13 cellular contexts compared by ENCODE assay signal in genomic region chr9:31323726-31324444, GRCh38.
A peak's percentile ranks its signal among the peaks of the same experiment; 100 is the strongest.
DNase-seq lines count a peak whose midpoint lies in the region; ATAC-seq, FAIRE-seq and TF ChIP-seq lines count a peak whose summit lies in the region.
"Had no signal": no experiment of that assay in that cellular context is flagged by ENCODE, and none has a peak within 500 bp of the region (broad histone marks: within the 10 kb centered on the region; RNA-seq: fewer than 3 reads in every experiment).

No MANE protein-coding gene starts in this region.

- no peak overlapping the region for H3K14ac ChIP-seq in mesenchymal stem cell (ENCODE audit: low read length in 2 of 2)

- peaks cover 3% of the 10 kb centered on the region for H3K36me3 Mint-ChIP-seq in activated naive CD4-positive, alpha-beta T cell treated with anti-CD3 and anti-CD28 coated beads, Interleukin-2, amount 10 ng/mL, durations not matched to agents 7 days and 5 days
- peaks cover 6% of the 10 kb centered on the region; the same call in 1 of the 2 replicates for H3K36me3 Mint-ChIP-seq in HFFc6 (ENCODE audit: low read depth)
- H3K36me3 Mint-ChIP-seq: brain had no signal

- H2BK5ac ChIP-seq in mesenchymal stem cell (ENCODE audit: low read depth, low read length, poor library complexity, severe bottlenecking), result no peak overlapping the region

- WGBS in mesenchymal stem cell, result 88% methylated on average over 2 of the region's 2 CpGs

- no peak overlapping the region for H2BK12ac ChIP-seq in mesenchymal stem cell (ENCODE audit: low read length in 2 of 2)

- no peak for FAIRE-seq in bronchial epithelial cell (lab: Jason Lieb, UNC)

- no peaks in the 10 kb centered on the region for H3K79me1 ChIP-seq in mesenchymal stem cell (replicated peaks; ENCODE audit: low read length, poor library complexity, severe bottlenecking)

- H3K27ac Mint-ChIP-seq in activated naive CD4-positive, alpha-beta T cell treated with anti-CD3 and anti-CD28 coated beads, Interleukin-2, amount 10 ng/mL, durations not matched to agents 7 days and 5 days, result peak overlapping the region; percentile 86
- no peak overlapping the region for H3K27ac Mint-ChIP-seq in HFFc6
- H3K27ac Mint-ChIP-seq: brain had no signal

- H3K9me3 ChIP-seq in upper lobe of right lung (no peaks in the 10 kb centered on the region), mesenchymal stem cell (ENCODE audit: control insufficient read depth, low read length) (no peaks in the 10 kb centered on the region), Karpas-422 (ENCODE audit: low read length) (0 out of 2 replicates have a peak, but pooled peaks cover 3% of the 10 kb centered on the region)
- H3K9me3 ChIP-seq: thyroid gland had no signal

- no peak overlapping the region for H3K23ac ChIP-seq in mesenchymal stem cell (ENCODE audit: low read length in 2 of 2)

- no peaks in the 10 kb centered on the region for H4K20me1 ChIP-seq in KMS-11 (ENCODE audit: insufficient read depth)
- no peaks in the 10 kb centered on the region for H4K20me1 ChIP-seq in Karpas-422 (ENCODE audit: insufficient read depth, low read depth, low read length)

- H3K27me3 ChIP-seq in KMS-11 (ENCODE audit: insufficient read depth, low read depth) (no peaks in the 10 kb centered on the region), bronchial epithelial cell (ENCODE audit: control insufficient read depth, insufficient read depth, low read length) (no peaks in the 10 kb centered on the region), upper lobe of right lung (no peaks in the 10 kb centered on the region), mesenchymal stem cell (ENCODE audit: control insufficient read depth in 1 of 2, insufficient read depth in 1 of 2, low read length in 2 of 2) (no peaks in the 10 kb centered on the region), Karpas-422 (ENCODE audit: low read length) (no peaks in the 10 kb centered on the region)
- H3K27me3 ChIP-seq: thyroid gland had no signal

- H2AFZ ChIP-seq in KMS-11 (ENCODE audit: low read depth), result peak overlapping the region; percentile 46; the same call in 1 of the 2 replicates
- no peak overlapping the region for H2AFZ ChIP-seq in mesenchymal stem cell (ENCODE audit: low read depth, low read length)
- no peak overlapping the region for H2AFZ ChIP-seq in Karpas-422 (ENCODE audit: low read length)

- no peaks in the 10 kb centered on the region for H3K27me3 Mint-ChIP-seq in activated naive CD4-positive, alpha-beta T cell treated with anti-CD3 and anti-CD28 coated beads, Interleukin-2, amount 10 ng/mL, durations not matched to agents 7 days and 5 days
- H3K27me3 Mint-ChIP-seq in HFFc6 (ENCODE audit: insufficient read depth), result no peaks in the 10 kb centered on the region

- H3K9ac ChIP-seq in KMS-11 (no peak overlapping the region), mesenchymal stem cell (ENCODE audit: low read length) (no peak overlapping the region), Karpas-422 (ENCODE audit: low read length) (no peak overlapping the region)

- DNase-seq in activated naive CD4-positive, alpha-beta T cell treated with anti-CD3 and anti-CD28 coated beads, Interleukin-2, amount 10 ng/mL, durations not matched to agents 7 days and 5 days, result no peak
- DNase-seq in activated naive CD4-positive, alpha-beta T cell treated with anti-CD3 and anti-CD28 coated beads, Interleukin-2, amount 50 U/mL, for 16 hours, result no peak
- DNase-seq in bronchial epithelial cell (ENCODE audit: low read depth) (peak; percentile 50), upper lobe of right lung (no peak), mesenchymal stem cell (no peak), HFFc6 (no peak), Karpas-422 (no peak)
- DNase-seq: NCI-H526 treated with DMSO at 0.1 percent for 48 hours, thyroid gland had no signal

- no peak overlapping the region for H4K91ac ChIP-seq in mesenchymal stem cell (ENCODE audit: low read length)

- CTCF ChIA-PET in activated naive CD4-positive, alpha-beta T cell treated with anti-CD3 and anti-CD28 coated beads, Interleukin-2, amount 10 ng/mL, durations not matched to agents 7 days and 5 days (lab: Charles Lee), result interaction anchor here (0.7 kb wide), 1 partner anchor 19 kb away, joined by 3 read pairs; no protein-coding TSS in a partner anchor

- TF ChIP-seq CTCF in KMS-11 (conservative IDR thresholded peaks at IDR 0.05; ENCODE audit: low read depth, low read length) (no peak), bronchial epithelial cell (IDR thresholded peaks at IDR 0.05; ENCODE audit: insufficient read depth, low read length, severe bottlenecking) (no peak), upper lobe of right lung (IDR thresholded peaks at IDR 0.05) (no peak), HFFc6 (IDR thresholded peaks at IDR 0.05) (no peak)

- H3K79me2 ChIP-seq in KMS-11 (ENCODE audit: insufficient read depth, low read depth) (no peaks in the 10 kb centered on the region), Karpas-422 (ENCODE audit: low read length) (no peaks in the 10 kb centered on the region)

- H3K27ac ChIP-seq in KMS-11 (peak overlapping the region; percentile 33; the same call in 1 of the 2 replicates), upper lobe of right lung (no peak overlapping the region), mesenchymal stem cell (ENCODE audit: low read length, poor library complexity, severe bottlenecking) (no peak overlapping the region), Karpas-422 (ENCODE audit: low read length) (no peak overlapping the region)
- H3K27ac ChIP-seq: HL-60, SK-N-MC, thyroid gland had no signal

- H3K9me2 ChIP-seq in Karpas-422 (replicated peaks; ENCODE audit: insufficient read depth, low read length), result no peaks in the 10 kb centered on the region

- H3K4ac ChIP-seq in mesenchymal stem cell (ENCODE audit: low read depth in 1 of 2, low read length in 2 of 2), result no peak overlapping the region

- H2BK15ac ChIP-seq in mesenchymal stem cell (ENCODE audit: low read depth, poor library complexity, severe bottlenecking), result no peak overlapping the region

- H3K4me2 ChIP-seq in KMS-11 (peak overlapping the region; percentile 44; the same call in 1 of the 2 replicates), mesenchymal stem cell (ENCODE audit: low read length, poor library complexity, severe bottlenecking) (no peak overlapping the region), Karpas-422 (ENCODE audit: low read depth, low read length, poor library complexity, severe bottlenecking) (no peak overlapping the region)

- intact Hi-C loops in upper lobe of right lung (cut with DNase I), result no loop called here

- H3K4me1 ChIP-seq in KMS-11 (ENCODE audit: low read depth, poor library complexity, severe bottlenecking), result peaks cover 42% of the 10 kb centered on the region
- H3K4me1 ChIP-seq in upper lobe of right lung, result no peaks in the 10 kb centered on the region
- H3K4me1 ChIP-seq in mesenchymal stem cell (ENCODE audit: control insufficient read depth, insufficient read depth, low read depth, low read length), result peaks cover 2% of the 10 kb centered on the region
- H3K4me1 ChIP-seq in Karpas-422 (ENCODE audit: low read length), result no peaks in the 10 kb centered on the region
- H3K4me1 ChIP-seq: thyroid gland had no signal

- H2BK120ac ChIP-seq in mesenchymal stem cell (ENCODE audit: low read depth, low read length), result no peak overlapping the region

- peaks cover 8% of the 10 kb centered on the region for H3K9me3 Mint-ChIP-seq in activated naive CD4-positive, alpha-beta T cell treated with anti-CD3 and anti-CD28 coated beads, Interleukin-2, amount 10 ng/mL, durations not matched to agents 7 days and 5 days
- peaks cover 32% of the 10 kb centered on the region for H3K9me3 Mint-ChIP-seq in HFFc6

- no peak overlapping the region for H3K4me3 Mint-ChIP-seq in activated naive CD4-positive, alpha-beta T cell treated with anti-CD3 and anti-CD28 coated beads, Interleukin-2, amount 10 ng/mL, durations not matched to agents 7 days and 5 days
- H3K4me3 Mint-ChIP-seq in HFFc6, result no peak overlapping the region
- H3K4me3 Mint-ChIP-seq: brain had no signal

- H3K4me1 Mint-ChIP-seq in activated naive CD4-positive, alpha-beta T cell treated with anti-CD3 and anti-CD28 coated beads, Interleukin-2, amount 10 ng/mL, durations not matched to agents 7 days and 5 days, result peaks cover 24% of the 10 kb centered on the region
- no peaks in the 10 kb centered on the region for H3K4me1 Mint-ChIP-seq in HFFc6 (ENCODE audit: low read depth)
- H3K4me1 Mint-ChIP-seq: brain had no signal

- H4K8ac ChIP-seq in mesenchymal stem cell (ENCODE audit: low read length), result no peak overlapping the region

- ATAC-seq in upper lobe of right lung, result peak; percentile 40

- H3K4me3 ChIP-seq in KMS-11 (IDR thresholded peaks at IDR 0.05; ENCODE audit: insufficient read depth, low read depth, low read length), result no peak overlapping the region
- H3K4me3 ChIP-seq in bronchial epithelial cell (ENCODE audit: low read depth, low read length), result no peak overlapping the region
- H3K4me3 ChIP-seq in upper lobe of right lung, result no peak overlapping the region
- H3K4me3 ChIP-seq in mesenchymal stem cell (ENCODE audit: insufficient read depth in 1 of 2, low read depth in 1 of 2, low read length in 2 of 2), result no peak overlapping the region
- H3K4me3 ChIP-seq in Karpas-422 (ENCODE audit: low read length), result no peak overlapping the region
- H3K4me3 ChIP-seq: SK-N-MC, thyroid gland had no signal

- no peak overlapping the region for H2AK5ac ChIP-seq in mesenchymal stem cell (ENCODE audit: low read length, severe bottlenecking)

- no peak overlapping the region for H3K18ac ChIP-seq in mesenchymal stem cell (ENCODE audit: low read depth in 1 of 2, low read length in 2 of 2)

- no peaks in the 10 kb centered on the region for H3K36me3 ChIP-seq in KMS-11 (ENCODE audit: insufficient read depth)
- no peaks in the 10 kb centered on the region for H3K36me3 ChIP-seq in bronchial epithelial cell (ENCODE audit: control insufficient read depth, insufficient read depth, low read length)
- H3K36me3 ChIP-seq in upper lobe of right lung, result no peaks in the 10 kb centered on the region
- no peaks in the 10 kb centered on the region for H3K36me3 ChIP-seq in mesenchymal stem cell (ENCODE audit: control insufficient read depth in 1 of 2, insufficient read depth in 2 of 2, low read depth in 1 of 2, low read length in 2 of 2)
- H3K36me3 ChIP-seq in Karpas-422 (ENCODE audit: insufficient read depth, low read length), result no peaks in the 10 kb centered on the region
- H3K36me3 ChIP-seq: thyroid gland had no signal
